In genomic region chr4:87492617-87493016, GRCh38 we compare ENCODE assay signal across 18 cellular contexts. TPM values are rescaled to one million over a fixed set of nuclear protein-coding genes. Genes with fewer than 3 reads are reported as not detected.
DNase-seq lines count a peak whose midpoint lies in the region; ATAC-seq and TF ChIP-seq lines count a peak whose summit lies in the region.
"Had no signal": no experiment of that assay in that cellular context is flagged by ENCODE, and none has a peak within 500 bp of the region (broad histone marks: within the 10 kb centered on the region; RNA-seq: fewer than 3 reads in every experiment).

No MANE protein-coding gene starts in this region.

- 44 to 63% methylated on average over 3 of the region's 3 CpGs for WGBS in upper lobe of left lung, 2 donors

- no peaks in the 10 kb centered on the region for H3K9me3 ChIP-seq in upper lobe of left lung

- no peak for TF ChIP-seq CTCF in upper lobe of left lung (IDR thresholded peaks at IDR 0.05)

- no peak for ATAC-seq in upper lobe of left lung (ENCODE audit: low FRiP score in 2 of 2)
- no peak for ATAC-seq in HG02623 (IDR thresholded peaks at IDR 0.05; ENCODE audit: unreplicated experiment)

- no peak for TF ChIP-seq POLR2A in upper lobe of left lung (IDR thresholded peaks at IDR 0.05)

- peak overlapping the region; percentile 76 for H3K27ac ChIP-seq in caudate nucleus (ENCODE audit: low read depth, low read length)
- peak overlapping the region; percentile 8 for H3K27ac ChIP-seq in layer of hippocampus (ENCODE audit: low read depth, low read length)
- no peak overlapping the region for H3K27ac ChIP-seq in upper lobe of left lung

- H3K4me1 ChIP-seq in upper lobe of left lung: peaks cover 5 to 24% (median 16%) of the 10 kb centered on the region in 4 donors

- DNase-seq in COR-L47 (lab: John Stamatoyannopoulos, UW) (peak; percentile 35), caudate nucleus (lab: John Stamatoyannopoulos, UW) (peak in 4 of 61 donors; percentile 2 to 22 (median 10)), renal cortical epithelial cell (ENCODE audit: low read depth) (peak; percentile 4), SK-N-DZ (ENCODE audit: low spot score) (no peak), upper lobe of left lung (no peak), NCI-H187 (lab: John Stamatoyannopoulos, UW) (no peak)
- DNase-seq: activated T-cell treated with anti-CD3 and anti-CD28 coated beads for 4 hours; cortex of kidney; glutamatergic neuron; GOT3; MM.1S; NCI-H146; NCI-H2227 treated with DMSO at 0.1 percent for 48 hours; stimulated activated naive CD4-positive, alpha-beta T cell treated with Interleukin-2 at 50 U/mL for 16 hours; SW 1271 had no signal

- no peak overlapping the region for H3K4me3 ChIP-seq in upper lobe of left lung

- H3K27me3 ChIP-seq in layer of hippocampus (ENCODE audit: control insufficient read depth, insufficient read depth, low read length) (no peaks in the 10 kb centered on the region), upper lobe of left lung (no peaks in the 10 kb centered on the region)

- no peak for TF ChIP-seq EP300 in upper lobe of left lung (IDR thresholded peaks at IDR 0.05)

- H3K36me3 ChIP-seq in upper lobe of left lung: peaks cover 2 to 82% (median 6%) of the 10 kb centered on the region in 4 donors

RNA-seq across cellular contexts. Expression of gene SPARCL1, which starts 36.6 kb away (rescaled TPM):
- 0.35 and 1.7 TPM in 2 replicates for total RNA-seq in renal cortical epithelial cell
- not detected in 2 replicates for polyA plus RNA-seq in SK-N-DZ (2014; cell fraction: cytosol; rRNA removed)
- not detected in 2 replicates for polyA plus RNA-seq in SK-N-DZ (2014; cell fraction: nucleus; rRNA removed)
- total RNA-seq in upper lobe of left lung: 100 to 1,000 TPM; 145 to 406 (median 343) TPM
- polyA plus RNA-seq: IgD-negative memory B cell had no signal

Comparison
In these comparisons a context has a peak if more than half of its experiments do, and no peak if none do; other contexts are left out.
1. DNase-seq: peak in COR-L47 (single experiment) and renal cortical epithelial cell (single experiment); none in SK-N-DZ (single experiment), upper lobe of left lung (0 of 2) and NCI-H187 (0 of 2).
2. H3K27ac ChIP-seq: peak in caudate nucleus (single experiment) and layer of hippocampus (single experiment); none in upper lobe of left lung (0 of 4).
3. RNA of gene SPARCL1, which starts 36.6 kb away (total RNA-seq): 145 to 406 TPM in upper lobe of left lung; 0.35 to 1.7 TPM in renal cortical epithelial cell; every median in the first group is over 10 times any median in the second.